ENCODE assay signal across 1 cellular context in the genomic region with DNA sequence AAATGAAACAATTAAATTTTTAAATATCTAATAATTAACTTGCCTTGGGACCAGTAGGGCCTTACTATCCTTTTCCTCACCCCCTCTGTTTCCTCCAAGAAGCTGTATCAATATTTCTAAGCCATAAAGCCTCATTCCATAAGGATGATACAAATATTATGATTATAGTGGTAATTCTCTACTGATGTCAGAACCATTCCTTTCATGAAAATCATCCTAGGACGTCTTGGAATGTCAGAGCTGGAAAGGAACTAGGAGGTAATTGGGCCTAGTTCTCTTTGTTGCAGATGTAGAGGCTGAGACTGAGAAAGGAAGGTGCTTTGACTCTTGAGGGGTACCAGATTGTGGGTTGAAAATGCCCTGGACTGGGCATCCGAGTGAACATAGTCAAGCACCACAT.
TF ChIP-seq lines count a peak whose summit lies in the region.

No MANE protein-coding gene starts in this region.

TF ChIP-seq in IMR-90, 13 proteins besides CTCF, POLR2A, EP300 and RAD21 (continued from another document):
- TF ChIP-seq, protein P1, sequence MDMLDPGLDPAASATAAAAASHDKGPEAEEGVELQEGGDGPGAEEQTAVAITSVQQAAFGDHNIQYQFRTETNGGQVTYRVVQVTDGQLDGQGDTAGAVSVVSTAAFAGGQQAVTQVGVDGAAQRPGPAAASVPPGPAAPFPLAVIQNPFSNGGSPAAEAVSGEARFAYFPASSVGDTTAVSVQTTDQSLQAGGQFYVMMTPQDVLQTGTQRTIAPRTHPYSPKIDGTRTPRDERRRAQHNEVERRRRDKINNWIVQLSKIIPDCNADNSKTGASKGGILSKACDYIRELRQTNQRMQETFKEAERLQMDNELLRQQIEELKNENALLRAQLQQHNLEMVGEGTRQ (IDR thresholded peaks at IDR 0.05; ENCODE audit: low read depth, low read length), result no peak
- TF ChIP-seq FOS (IDR thresholded peaks at IDR 0.05; ENCODE audit: low read depth, low read length) (no peak), MXI1 (IDR thresholded peaks at IDR 0.05; ENCODE audit: borderline replicate concordance, low read depth, low read length) (no peak), SMC3 (IDR thresholded peaks at IDR 0.05; ENCODE audit: low read depth, low read length) (no peak), RCOR1 (IDR thresholded peaks at IDR 0.05; ENCODE audit: insufficient replicate concordance, low read length) (no peak), MAFK (IDR thresholded peaks at IDR 0.05; ENCODE audit: low read depth, low read length) (no peak)
- TF ChIP-seq, protein P2, sequence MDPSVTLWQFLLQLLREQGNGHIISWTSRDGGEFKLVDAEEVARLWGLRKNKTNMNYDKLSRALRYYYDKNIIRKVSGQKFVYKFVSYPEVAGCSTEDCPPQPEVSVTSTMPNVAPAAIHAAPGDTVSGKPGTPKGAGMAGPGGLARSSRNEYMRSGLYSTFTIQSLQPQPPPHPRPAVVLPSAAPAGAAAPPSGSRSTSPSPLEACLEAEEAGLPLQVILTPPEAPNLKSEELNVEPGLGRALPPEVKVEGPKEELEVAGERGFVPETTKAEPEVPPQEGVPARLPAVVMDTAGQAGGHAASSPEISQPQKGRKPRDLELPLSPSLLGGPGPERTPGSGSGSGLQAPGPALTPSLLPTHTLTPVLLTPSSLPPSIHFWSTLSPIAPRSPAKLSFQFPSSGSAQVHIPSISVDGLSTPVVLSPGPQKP (IDR thresholded peaks at IDR 0.05; ENCODE audit: borderline replicate concordance, low read depth, low read length), result no peak
